ENCODE assay signal across 23 cellular contexts in genomic region chr6:125534430-125535263, GRCh38.
DNase-seq lines count a peak whose midpoint lies in the region; ATAC-seq and TF ChIP-seq lines count a peak whose summit lies in the region.
"Had no signal": no experiment of that assay in that cellular context is flagged by ENCODE, and none has a peak within 500 bp of the region (broad histone marks: within the 10 kb centered on the region; RNA-seq: fewer than 3 reads in every experiment).

No MANE protein-coding gene starts in this region.

- peaks cover 49% of the 10 kb centered on the region for H3K27me3 ChIP-seq in RWPE2 (ENCODE audit: insufficient read depth, poor library complexity, severe bottlenecking)
- H3K27me3 ChIP-seq in lower lobe of right lung (ENCODE audit: low read depth) = peaks cover 14% of the 10 kb centered on the region
- H3K27me3 ChIP-seq in skeletal muscle tissue (ENCODE audit: control insufficient read depth in 3 of 3, insufficient read depth in 3 of 3, low read length in 3 of 3) = no peaks in the 10 kb centered on the region

- no peak overlapping the region for H3K27ac ChIP-seq in RWPE2 (ENCODE audit: poor library complexity, severe bottlenecking)
- no peak overlapping the region for H3K27ac ChIP-seq in lower lobe of right lung
- H3K27ac ChIP-seq in skeletal muscle tissue (ENCODE audit: low read depth, low read length) = peak overlapping the region; percentile 33
- H3K27ac ChIP-seq: left lung, PC-9, spleen had no signal

- DNase-seq in RWPE2 (ENCODE audit: low spot score) (no peak), chondrocyte (ENCODE audit: low spot score) (no peak), lower lobe of right lung (no peak), DMS79 (lab: John Stamatoyannopoulos, UW) (no peak), NCI-H2196 treated with DMSO at 0.1 percent for 48 hours (lab: John Stamatoyannopoulos, UW; ENCODE audit: unreplicated experiment) (no peak), cerebellar nuclear complex (lab: John Stamatoyannopoulos, UW) (no peak)
- DNase-seq: activated CD4-positive, alpha-beta T cell treated with anti-CD3 and anti-CD28 coated beads for 36 hours; activated CD8-positive, alpha-beta memory T cell treated with anti-CD3 and anti-CD28 coated beads, Interleukin-2, amount 50 U/mL, for 4 hours; activated gamma-delta T cell treated with Interleukin-2 at 50 U/mL for 16 hours; COR-L47; Kasumi-1; naive B cell; NCI-H1417; NCI-H2171; NCI-H774; PC-9; SK-N-SH; spleen; stimulated activated CD8-positive, alpha-beta memory T cell treated with anti-CD3 and anti-CD28 coated beads, Interleukin-4, amount 100 ng/mL, for 48 hours; T1000 had no signal

- H3K4me1 Mint-ChIP-seq in chondrocyte (ENCODE audit: low read depth) = peaks cover 41% of the 10 kb centered on the region
- H3K4me1 Mint-ChIP-seq: B cell had no signal

- H3K9me3 Mint-ChIP-seq in chondrocyte (ENCODE audit: low read depth) = no peaks in the 10 kb centered on the region

- H3K4me1 ChIP-seq in RWPE2 (ENCODE audit: insufficient read depth, poor library complexity, severe bottlenecking) = no peaks in the 10 kb centered on the region
- no peaks in the 10 kb centered on the region for H3K4me1 ChIP-seq in lower lobe of right lung
- peaks cover 0 to 5% (median 0%) of the 10 kb centered on the region in 3 donors for H3K4me1 ChIP-seq in skeletal muscle tissue (ENCODE audit: control insufficient read depth in 3 of 3, insufficient read depth in 3 of 3, low read length in 3 of 3)
- H3K4me1 ChIP-seq: left lung had no signal

- TF ChIP-seq CTCF in RWPE2 (IDR thresholded peaks at IDR 0.05; ENCODE audit: poor library complexity, severe bottlenecking) (no peak), chondrocyte (IDR thresholded peaks at IDR 0.05) (no peak), lower lobe of right lung (IDR thresholded peaks at IDR 0.05) (no peak)

- H3K9me3 ChIP-seq in RWPE2 (ENCODE audit: severe bottlenecking) (no peaks in the 10 kb centered on the region), lower lobe of right lung (no peaks in the 10 kb centered on the region), skeletal muscle tissue (ENCODE audit: control insufficient read depth in 3 of 3, low read length in 3 of 3) (no peaks in the 10 kb centered on the region)
- H3K9me3 ChIP-seq: left lung, SK-N-SH, spleen had no signal

- no peak overlapping the region for H3K27ac Mint-ChIP-seq in chondrocyte (ENCODE audit: unreplicated experiment)
- H3K27ac Mint-ChIP-seq: activated CD4-positive, alpha-beta T cell treated with anti-CD3 and anti-CD28 coated beads for 36 hours; B cell; naive B cell had no signal

- H3K27me3 Mint-ChIP-seq in chondrocyte (ENCODE audit: low read depth) = no peaks in the 10 kb centered on the region

- H3K36me3 Mint-ChIP-seq in chondrocyte (ENCODE audit: low read depth) = no peaks in the 10 kb centered on the region

- intact Hi-C loops in lower lobe of right lung (cut with DNase I) = no loop called here

- H3K36me3 ChIP-seq in RWPE2 (ENCODE audit: low read depth) (no peaks in the 10 kb centered on the region), lower lobe of right lung (no peaks in the 10 kb centered on the region), skeletal muscle tissue (ENCODE audit: control insufficient read depth in 3 of 3, insufficient read depth in 3 of 3, low read length in 3 of 3) (no peaks in the 10 kb centered on the region)
- H3K36me3 ChIP-seq: left lung, spleen had no signal

- peak overlapping the region; percentile 59 for H3K4me3 Mint-ChIP-seq in chondrocyte (ENCODE audit: unreplicated experiment)
- H3K4me3 Mint-ChIP-seq: activated CD4-positive, alpha-beta T cell treated with anti-CD3 and anti-CD28 coated beads for 36 hours; B cell had no signal

- peak overlapping the region; percentile 46 to 66 (median 57) for H3K9ac ChIP-seq in skeletal muscle tissue (ENCODE audit: low read depth in 1 of 3, low read length in 3 of 3)
- H3K9ac ChIP-seq: SK-N-SH had no signal

- no peak overlapping the region for H3K4me3 ChIP-seq in RWPE2 (ENCODE audit: severe bottlenecking)
- H3K4me3 ChIP-seq in lower lobe of right lung = peak overlapping the region; percentile 12
- peak overlapping the region; percentile 25 to 50 (median 37) for H3K4me3 ChIP-seq in skeletal muscle tissue (ENCODE audit: low read length in 3 of 3)
- H3K4me3 ChIP-seq: left lung, PC-9 had no signal

- ATAC-seq in RWPE2 (ENCODE audit: low read depth) (0 out of 3 replicates have a peak, but pooled peaks have one; percentile 10), lower lobe of right lung (no peak)
- ATAC-seq: activated CD4-positive, alpha-beta T cell treated with anti-CD3 and anti-CD28 coated beads for 36 hours; left lung had no signal
